In genomic region chr19:48533770-48534169, GRCh38 we compare ENCODE assay signal across 31 cellular contexts. TPM values are rescaled to one million over a fixed set of nuclear protein-coding genes. Genes with fewer than 3 reads are reported as not detected.
"Had no signal": no experiment of that assay in that cellular context is flagged by ENCODE, and none has a peak within 500 bp of the region (broad histone marks: within the 10 kb centered on the region; RNA-seq: fewer than 3 reads in every experiment).

No MANE protein-coding gene starts in this region.

- ATAC-seq: activated CD4-positive, CD25-positive, alpha-beta regulatory T cell treated with anti-CD3 and anti-CD28 coated beads, Interleukin-2, amount 50 U/mL, for 24 hours; activated CD8-positive, alpha-beta T cell treated with anti-CD3 and anti-CD28 coated beads for 36 hours; activated T-cell treated with anti-CD3 and anti-CD28 coated beads, Interleukin-2, amount 50 U/mL, for 4 hours; activated T-helper 17 cell treated with anti-CD3 and anti-CD28 coated beads, Interleukin-2, amount 50 U/mL, for 72 hours; esophagus mucosa; foreskin keratinocyte; gastrocnemius medialis; heart left ventricle; T-helper 17 cell had no signal

- H3K9me3 ChIP-seq: colonic mucosa, gastrocnemius medialis had no signal

- H3K27me3 ChIP-seq: ascending aorta, breast epithelium, cardiac muscle cell, foreskin keratinocyte had no signal

- DNase-seq: activated B cell treated with CpG ODN at 0.5 μM for 24 hours; activated CD4-positive, alpha-beta T cell treated with anti-CD3 and anti-CD28 coated beads for 48 hours; activated CD4-positive, alpha-beta T cell treated with anti-CD3 and anti-CD28 coated beads, Interleukin-2, amount 50 U/mL, for 1 hour; activated CD4-positive, alpha-beta T cell treated with anti-CD3 and anti-CD28 coated beads, Interleukin-2, amount 50 U/mL, for 48 hours; activated CD8-positive, alpha-beta memory T cell treated with anti-CD3 and anti-CD28 coated beads for 24 hours; activated CD8-positive, alpha-beta T cell treated with anti-CD3 and anti-CD28 coated beads for 36 hours; activated effector memory CD4-positive, alpha-beta T cell treated with Interleukin-2 at 50 U/mL for 16 hours; activated gamma-delta T cell treated with Interleukin-2 at 50 U/mL for 16 hours; activated naive CD4-positive, alpha-beta T cell treated with anti-CD3 and anti-CD28 coated beads, Interleukin-2, amount 50 U/mL, for 16 hours; activated naive CD4-positive, alpha-beta T cell treated with Interleukin-2 at 50 U/mL for 16 hours; activated T-cell treated with anti-CD3 and anti-CD28 coated beads, Interleukin-2, amount 50 U/mL, for 4 hours; central memory CD4-positive, alpha-beta T cell; cerebellar nuclear complex; colonic mucosa; dorsolateral prefrontal cortex; effector memory CD4-positive, alpha-beta T cell; endodermal cell; foreskin keratinocyte; gastrocnemius medialis; glutamatergic neuron; T-helper 17 cell; T1000; WERI-Rb-1 had no signal

- H3K27ac ChIP-seq: ascending aorta, breast epithelium, cardiac muscle cell, colonic mucosa, dorsolateral prefrontal cortex, foreskin keratinocyte, gastrocnemius medialis, heart left ventricle, WERI-Rb-1 had no signal

- H3K4me3 ChIP-seq: ascending aorta, breast epithelium, cardiac muscle cell, colonic mucosa, dorsolateral prefrontal cortex, gastrocnemius medialis, heart left ventricle had no signal

- H3K4me1 ChIP-seq: ascending aorta, breast epithelium, colonic mucosa, foreskin keratinocyte, gastrocnemius medialis, heart left ventricle had no signal

- H3K36me3 ChIP-seq: ascending aorta, breast epithelium, cardiac muscle cell, colonic mucosa, gastrocnemius medialis, heart left ventricle, WERI-Rb-1 had no signal

RNA-seq across cellular contexts. Expression of gene SULT2B1, which starts 18.2 kb away (rescaled TPM):
- total RNA-seq: activated B cell treated with CpG ODN at 0.5 μM for 24 hours; activated CD8-positive, alpha-beta T cell treated with anti-CD3 and anti-CD28 coated beads for 36 hours; activated T-cell treated with anti-CD3 and anti-CD28 coated beads, Interleukin-2, amount 50 U/mL, for 4 hours; activated T-helper 17 cell treated with anti-CD3 and anti-CD28 coated beads, Interleukin-2, amount 50 U/mL, for 72 hours; ascending aorta; cardiac muscle cell; epithelial cell of proximal tubule; gastrocnemius medialis; T-helper 17 cell had no signal

RNA-seq across cellular contexts. Expression of gene LMTK3, which starts 22.1 kb away (rescaled TPM):
- total RNA-seq: gastrocnemius medialis had no signal
